ENCODE assay signal across 18 cellular contexts in genomic region chr5:67515020-67515689, GRCh38.
A peak's percentile ranks its signal among the peaks of the same experiment; 100 is the strongest.
DNase-seq lines count a peak whose midpoint lies in the region; ATAC-seq, FAIRE-seq and TF ChIP-seq lines count a peak whose summit lies in the region.
"Had no signal": no experiment of that assay in that cellular context is flagged by ENCODE, and none has a peak within 500 bp of the region (broad histone marks: within the 10 kb centered on the region; RNA-seq: fewer than 3 reads in every experiment).

No MANE protein-coding gene starts in this region.

- H4K20me1 ChIP-seq in H1 (replicated peaks in 1 of 2; ENCODE audit: control insufficient read depth in 1 of 2, insufficient read depth in 2 of 2, low read length in 2 of 2) = no peaks in the 10 kb centered on the region

- H3K9me3 ChIP-seq in H1 (ENCODE audit: insufficient read depth in 2 of 2, low read depth in 1 of 2, low read length in 1 of 2) (no peaks in the 10 kb centered on the region), gastroesophageal sphincter (no peaks in the 10 kb centered on the region)
- H3K9me3 ChIP-seq: vagina had no signal

- H3K4me2 ChIP-seq in H1 (ENCODE audit: insufficient read depth in 1 of 2, low read depth in 2 of 2, low read length in 2 of 2) = no peak overlapping the region

- H3K36me3 ChIP-seq in H1 (ENCODE audit: control insufficient read depth in 2 of 4, insufficient read depth in 4 of 4, low read length in 3 of 4) (no peaks in the 10 kb centered on the region), gastroesophageal sphincter (no peaks in the 10 kb centered on the region)
- H3K36me3 ChIP-seq: vagina had no signal

- 0 out of 2 replicates have a peak overlapping the region, but pooled peaks have one; percentile 51 for H2AFZ ChIP-seq in H1 (ENCODE audit: low read length)

- H2BK5ac ChIP-seq in H1 (ENCODE audit: low read depth, low read length) = no peak overlapping the region

- DNase-seq in stimulated activated CD4-positive, alpha-beta T cell treated with anti-CD3 and anti-CD28 coated beads, Interleukin-15, amount 100 ng/mL, for 48 hours (ENCODE audit: low read depth in 2 of 2) = peak; percentile 22 to 36
- no peak for DNase-seq in stimulated activated CD4-positive, alpha-beta T cell treated with anti-CD3 and anti-CD28 coated beads, Interleukin-4, amount 100 ng/mL, for 1 hour
- peak; percentile 12 for DNase-seq in activated CD8-positive, alpha-beta memory T cell treated with anti-CD3 and anti-CD28 coated beads, Interleukin-2, amount 50 U/mL, for 1 hour (ENCODE audit: extremely low read depth)
- no peak for DNase-seq in H1 (ENCODE audit: low read depth in 1 of 2, low spot score in 2 of 2)
- DNase-seq in G401 (ENCODE audit: low spot score) = no peak
- DNase-seq: AML-193, foreskin keratinocyte, mesendoderm, NCI-H1092, NCI-H510A, RPMI8226 had no signal

- no peak overlapping the region for H3K27ac ChIP-seq in H1 (ENCODE audit: low read depth, low read length)
- no peak overlapping the region for H3K27ac ChIP-seq in gastroesophageal sphincter
- H3K27ac ChIP-seq: foreskin keratinocyte, vagina had no signal

- H2BK15ac ChIP-seq in H1 (ENCODE audit: low read length) = no peak overlapping the region

- H4K5ac ChIP-seq in H1 (ENCODE audit: insufficient read length, low read depth, low read length) = no peak overlapping the region

- no peak overlapping the region for H3K18ac ChIP-seq in H1 (ENCODE audit: extremely low read depth, low read length)

- ATAC-seq in HG03457 (IDR thresholded peaks at IDR 0.05; ENCODE audit: unreplicated experiment) (no peak), HG02973 (IDR thresholded peaks at IDR 0.05; ENCODE audit: unreplicated experiment) (no peak), gastroesophageal sphincter (no peak)
- ATAC-seq: foreskin keratinocyte had no signal

- H3K4me3 ChIP-seq in H1 (ENCODE audit: extremely low read depth in 1 of 4, insufficient read depth in 2 of 4, low read depth in 3 of 4, low read length in 4 of 4) (no peak overlapping the region), gastroesophageal sphincter (no peak overlapping the region)
- H3K4me3 ChIP-seq: skin epidermis, vagina had no signal

- TF ChIP-seq CTCF in H1 (IDR thresholded peaks at IDR 0.05; ENCODE audit: control extremely low read depth in 1 of 3, insufficient read depth in 1 of 3, low read depth in 1 of 3, low read length in 3 of 3) = no peak
- no peak for TF ChIP-seq CTCF in gastroesophageal sphincter (IDR thresholded peaks at IDR 0.05)

- no peak overlapping the region for H2BK120ac ChIP-seq in H1 (replicated peaks; ENCODE audit: low read depth, low read length)

- H3K27me3 ChIP-seq in H1 (replicated peaks in 1 of 4; ENCODE audit: control insufficient read depth in 3 of 4, extremely low read depth in 1 of 4, insufficient read depth in 3 of 4, low read length in 3 of 4) (no peaks in the 10 kb centered on the region), gastroesophageal sphincter (no peaks in the 10 kb centered on the region)
- H3K27me3 ChIP-seq: foreskin keratinocyte, vagina had no signal

- TF ChIP-seq EP300 in H1 (IDR thresholded peaks at IDR 0.05; ENCODE audit: borderline replicate concordance in 1 of 2, low read depth in 2 of 2, low read length in 2 of 2) (no peak), gastroesophageal sphincter (IDR thresholded peaks at IDR 0.05) (no peak)

- no peak for TF ChIP-seq RAD21 in H1 (IDR thresholded peaks at IDR 0.05 in 1 of 2, conservative IDR thresholded peaks at IDR 0.05 in 1 of 2; ENCODE audit: low read depth in 2 of 2, low read length in 2 of 2)

- CTCF ChIA-PET in H1 (lab: Charles Lee; ENCODE audit: partially characterized antibody) = no interaction called here

- H4K91ac ChIP-seq in H1 (replicated peaks; ENCODE audit: insufficient read length, low read length) = no peak overlapping the region

- H3K14ac ChIP-seq in H1 (ENCODE audit: insufficient read length) = no peak overlapping the region

- in situ Hi-C loops in G401 (cut with HindIII; ENCODE audit: low sequenced_read_pairs) = no loop called here

- no peak overlapping the region for H2AK5ac ChIP-seq in H1 (ENCODE audit: low read depth, low read length)

- TF ChIP-seq POLR2A in H1 (IDR thresholded peaks at IDR 0.05; ENCODE audit: control extremely low read depth in 1 of 2, low read depth in 2 of 2, low read length in 2 of 2) = no peak
- TF ChIP-seq POLR2A in gastroesophageal sphincter (IDR thresholded peaks at IDR 0.05) = no peak

- H2BK12ac ChIP-seq in H1 (ENCODE audit: low read depth, low read length) = no peak overlapping the region

- no peaks in the 10 kb centered on the region for H3K79me2 ChIP-seq in H1 (ENCODE audit: control insufficient read depth in 1 of 2, insufficient read depth in 2 of 2, low read length in 2 of 2)

- no peak for FAIRE-seq in H1 (lab: Jason Lieb, UNC)
- FAIRE-seq: bronchial epithelial cell, GM12892 had no signal

- H4K8ac ChIP-seq in H1 (ENCODE audit: extremely low read depth, insufficient read depth, low read length) = no peak overlapping the region

- H3K4me1 ChIP-seq in H1 (replicated peaks in 1 of 4; ENCODE audit: control insufficient read depth in 3 of 4, insufficient read depth in 4 of 4, low read length in 3 of 4) (no peaks in the 10 kb centered on the region), gastroesophageal sphincter (peaks cover 0 to 15% (median 3%) of the 10 kb centered on the region in 3 donors)
- H3K4me1 ChIP-seq: foreskin keratinocyte, vagina had no signal

- H3K9ac ChIP-seq in H1 (replicated peaks in 1 of 4; ENCODE audit: extremely low read depth in 1 of 4, low read depth in 3 of 4, low read length in 3 of 4) = no peak overlapping the region

- WGBS in H1 (ENCODE audit: extremely low coverage in 1 of 2, insufficient coverage in 1 of 2, insufficient read length in 1 of 2, insufficient replicate concordance in 2 of 2, low coverage in 1 of 2, low lambda C conversion rate in 2 of 2, missing lambda C conversion rate in 1 of 2), 2 experiments = 92% methylated on average over 7 of the region's 7 CpGs; no CpG with 5 or more reads in 1 of the 2 experiments
- 86 to 89% methylated on average over 4 to 7 of the region's 7 CpGs for WGBS in gastroesophageal sphincter (ENCODE audit: low coverage in 1 of 2), 2 donors

- no peaks in the 10 kb centered on the region for H3K79me1 ChIP-seq in H1 (ENCODE audit: low read depth, low read length)

- H3K56ac ChIP-seq in H1 (replicated peaks; ENCODE audit: insufficient read length, low read depth, low read length) = no peak overlapping the region

- no peaks in the 10 kb centered on the region for H3K23me2 ChIP-seq in H1 (ENCODE audit: low read depth, low read length)

- no peak overlapping the region for H3K4ac ChIP-seq in H1 (replicated peaks; ENCODE audit: insufficient read length, low read depth, low read length)

- H2BK20ac ChIP-seq in H1 (ENCODE audit: low read length) = no peak overlapping the region

- no peak overlapping the region for H3K23ac ChIP-seq in H1 (ENCODE audit: insufficient read length)

- POLR2A ChIA-PET in H1 (lab: Charles Lee; ENCODE audit: partially characterized antibody) = no interaction called here

TF ChIP-seq in H1, 55 proteins besides CTCF, POLR2A, EP300 and RAD21:
- TF ChIP-seq CREB1 (IDR thresholded peaks at IDR 0.05) (no peak), EGR1 (IDR thresholded peaks at IDR 0.05; ENCODE audit: borderline replicate concordance, low read depth, low read length) (no peak), SP1 (IDR thresholded peaks at IDR 0.05; ENCODE audit: low read depth, low read length) (no peak), POLR2AphosphoS5 (IDR thresholded peaks at IDR 0.05; ENCODE audit: low read depth, low read length) (no peak), MAFK (IDR thresholded peaks at IDR 0.05; ENCODE audit: low read depth, low read length) (no peak), FOSL1 (IDR thresholded peaks at IDR 0.05; ENCODE audit: insufficient read depth, low read depth, low read length) (no peak), RFX5 (IDR thresholded peaks at IDR 0.05; ENCODE audit: borderline replicate concordance, low read depth, low read length) (no peak), SP4 (IDR thresholded peaks at IDR 0.05; ENCODE audit: low read length) (no peak), E2F6 (IDR thresholded peaks at IDR 0.05) (no peak), USF2 (IDR thresholded peaks at IDR 0.05; ENCODE audit: low read length) (no peak), KDM5A (IDR thresholded peaks at IDR 0.05; ENCODE audit: low read length) (no peak), SRF (IDR thresholded peaks at IDR 0.05; ENCODE audit: low read depth, low read length) (no peak), TBP (IDR thresholded peaks at IDR 0.05; ENCODE audit: low read depth, low read length) (no peak), KDM1A (IDR thresholded peaks at IDR 0.05; ENCODE audit: borderline replicate concordance, low read length) (no peak), KDM4A (IDR thresholded peaks at IDR 0.05; ENCODE audit: low read depth, low read length, severe bottlenecking) (no peak), ASH2L (IDR thresholded peaks at IDR 0.05; ENCODE audit: low read length) (no peak)

Comparison
In these comparisons a context has a peak if more than half of its experiments do, and no peak if none do; other contexts are left out.
1. DNase-seq: peak in stimulated activated CD4-positive, alpha-beta T cell treated with anti-CD3 and anti-CD28 coated beads, Interleukin-15, amount 100 ng/mL, for 48 hours (2 of 2) and activated CD8-positive, alpha-beta memory T cell treated with anti-CD3 and anti-CD28 coated beads, Interleukin-2, amount 50 U/mL, for 1 hour (single experiment); none in stimulated activated CD4-positive, alpha-beta T cell treated with anti-CD3 and anti-CD28 coated beads, Interleukin-4, amount 100 ng/mL, for 1 hour (single experiment), H1 (0 of 2) and G401 (single experiment).